ENCODE assay signal across 21 cellular contexts in the genomic region with DNA sequence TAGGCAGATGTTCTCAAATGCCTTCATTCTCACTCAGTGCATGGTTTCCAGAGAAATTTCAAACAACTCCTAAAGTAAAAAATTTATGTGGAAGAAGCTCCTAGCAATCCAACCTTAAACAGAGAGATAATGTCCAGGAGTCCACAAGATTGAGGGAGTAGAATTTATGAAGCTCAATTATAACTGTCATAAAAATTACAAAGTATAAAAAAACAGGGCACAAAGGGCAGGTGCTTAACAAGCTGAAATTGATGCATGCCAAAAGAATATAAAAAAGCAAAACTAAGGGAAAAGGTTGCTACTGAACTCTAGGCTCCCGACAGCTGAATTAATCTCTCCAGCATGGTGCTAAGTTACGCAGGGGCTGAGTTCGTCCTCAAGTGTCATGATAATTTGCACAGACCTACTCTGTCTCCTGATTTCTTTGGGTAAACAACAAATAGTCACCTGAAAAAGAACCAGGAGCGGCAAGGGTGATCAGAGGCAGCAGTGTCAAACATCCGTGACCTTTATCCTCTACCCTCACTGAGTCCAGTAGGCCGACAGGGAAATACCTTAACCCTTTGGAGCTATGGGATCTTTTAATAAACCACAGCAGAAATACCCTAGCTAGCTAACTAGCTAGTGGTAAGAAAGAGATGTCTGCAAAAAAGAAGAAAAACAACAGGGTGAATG.
"Had no signal": no experiment of that assay in that cellular context is flagged by ENCODE, and none has a peak within 500 bp of the region (broad histone marks: within the 10 kb centered on the region; RNA-seq: fewer than 3 reads in every experiment).

No MANE protein-coding gene starts in this region.

- H3K9me3 ChIP-seq: gastrocnemius medialis, heart right ventricle, neutrophil, psoas muscle, sigmoid colon, suprapubic skin, thyroid gland, upper lobe of left lung, uterus had no signal

- H3K4me3 ChIP-seq: coronary artery, gastrocnemius medialis, heart right ventricle, psoas muscle, sigmoid colon, skin epidermis, suprapubic skin, thyroid gland, upper lobe of left lung, uterus had no signal

- ATAC-seq: esophagus mucosa; gastrocnemius medialis; heart right ventricle; left ventricle myocardium superior; naive thymus-derived CD4-positive, alpha-beta T cell; psoas muscle had no signal

- H3K4me1 ChIP-seq: gastrocnemius medialis, psoas muscle, sigmoid colon, suprapubic skin, thyroid gland, uterus had no signal

- H3K27me3 ChIP-seq: gastrocnemius medialis, heart right ventricle, neutrophil, sigmoid colon, suprapubic skin, thyroid gland, upper lobe of left lung, uterus had no signal

- FAIRE-seq: endometrium had no signal

- H3K36me3 ChIP-seq: gastrocnemius medialis, heart right ventricle, neutrophil, sigmoid colon, suprapubic skin, thyroid gland, upper lobe of left lung, uterus had no signal

- DNase-seq: effector memory CD4-positive, alpha-beta T cell; gastrocnemius medialis; heart right ventricle; islet precursor cell; left ventricle myocardium superior; mesendoderm; naive thymus-derived CD4-positive, alpha-beta T cell; psoas muscle; retina; sigmoid colon; stimulated activated CD4-positive, alpha-beta T cell treated with anti-CD3 and anti-CD28 coated beads, Interleukin-12 subunit alpha, Interleukin-12 subunit beta, amount 100 ng/mL, for 4 hours; stimulated activated naive CD4-positive, alpha-beta T cell; thyroid gland; upper lobe of left lung; uterus had no signal

- H3K27ac ChIP-seq: coronary artery, gastrocnemius medialis, heart right ventricle, neutrophil, psoas muscle, sigmoid colon, skin epidermis, suprapubic skin, thyroid gland, upper lobe of left lung, uterus had no signal
